Comparison of ENCODE assay signal across 2 cellular contexts in genomic region chr5:134070979-134071849, GRCh38.
TF ChIP-seq lines count a peak whose summit lies in the region.

No MANE protein-coding gene starts in this region.

TF ChIP-seq in GM12878, 131 proteins besides CTCF, POLR2A, EP300 and RAD21 (continued from another document and continues in another):
- TF ChIP-seq E2F8 (IDR thresholded peaks at IDR 0.05; ENCODE audit: low read depth, partially characterized antibody) (peak; percentile 4), JUND (IDR thresholded peaks at IDR 0.05; ENCODE audit: low read depth, low read length) (no peak), BACH1 (IDR thresholded peaks at IDR 0.05; ENCODE audit: borderline replicate concordance) (no peak; the same call in 1 of the 2 replicates), WRNIP1 (IDR thresholded peaks at IDR 0.05; ENCODE audit: borderline replicate concordance, low read depth, low read length) (no peak), PKNOX1 (IDR thresholded peaks at IDR 0.05) (no peak; the same call in 1 of the 2 replicates), SIN3A (IDR thresholded peaks at IDR 0.05; ENCODE audit: low read depth, low read length) (0 out of 2 replicates have a peak, but pooled peaks have one; percentile 41), RB1 (IDR thresholded peaks at IDR 0.05; ENCODE audit: borderline replicate concordance) (no peak), BCL3 (IDR thresholded peaks at IDR 0.05; ENCODE audit: borderline replicate concordance, insufficient read depth, low read depth, low read length, poor library complexity, severe bottlenecking) (no peak), HDGF (IDR thresholded peaks at IDR 0.05) (0 out of 2 replicates have a peak, but pooled peaks have one; percentile 15), CEBPZ (IDR thresholded peaks at IDR 0.05; ENCODE audit: low read depth, low read length) (no peak), SMAD5 (IDR thresholded peaks at IDR 0.05; ENCODE audit: low read depth) (no peak), YBX1 (IDR thresholded peaks at IDR 0.05) (no peak), BHLHE40 (IDR thresholded peaks at IDR 0.05; ENCODE audit: borderline replicate concordance in 1 of 2, low read depth in 2 of 2, low read length in 1 of 2) (peak; percentile 33 to 59; a peak in 2 of 4 replicates)

TF ChIP-seq in HepG2, 621 proteins besides CTCF, POLR2A, EP300 and RAD21 (continued from another document and continues in another):
- TF ChIP-seq ATF5 (CRISPR knock-in tag; IDR thresholded peaks at IDR 0.05; ENCODE audit: low read depth) (no peak), SOX5 (CRISPR knock-in tag; IDR thresholded peaks at IDR 0.05; ENCODE audit: borderline replicate concordance) (peak; percentile 76), FUBP1 (CRISPR knock-in tag; IDR thresholded peaks at IDR 0.05; ENCODE audit: borderline replicate concordance) (no peak), MZF1 (CRISPR knock-in tag; IDR thresholded peaks at IDR 0.05; ENCODE audit: borderline replicate concordance) (0 out of 2 replicates have a peak, but pooled peaks have one; percentile 51), PAF1 (CRISPR knock-in tag; IDR thresholded peaks at IDR 0.05) (no peak), ZXDC (CRISPR knock-in tag; IDR thresholded peaks at IDR 0.05) (0 out of 2 replicates have a peak, but pooled peaks have one; percentile 44), JUND (CRISPR knock-in tag; IDR thresholded peaks at IDR 0.05) (no peak), YEATS2 (CRISPR knock-in tag; IDR thresholded peaks at IDR 0.05; ENCODE audit: borderline replicate concordance) (peak; percentile 55; the same call in 1 of the 2 replicates), CHCHD3 (CRISPR knock-in tag; IDR thresholded peaks at IDR 0.05) (no peak), ZBTB43 (CRISPR knock-in tag; conservative IDR thresholded peaks at IDR 0.05) (peak; percentile 72; the same call in 1 of the 2 replicates), ZNF292 (CRISPR knock-in tag; IDR thresholded peaks at IDR 0.05; ENCODE audit: borderline replicate concordance, low read depth) (peak; percentile 44; the same call in 1 of the 2 replicates), MEIS1 (CRISPR knock-in tag; IDR thresholded peaks at IDR 0.05; ENCODE audit: borderline replicate concordance) (no peak), ZNF337 (CRISPR knock-in tag; IDR thresholded peaks at IDR 0.05; ENCODE audit: borderline replicate concordance, low read depth) (0 out of 2 replicates have a peak, but pooled peaks have one; percentile 38), ZNF282 (IDR thresholded peaks at IDR 0.05; ENCODE audit: partially characterized antibody) (no peak), KLF9 (CRISPR knock-in tag; IDR thresholded peaks at IDR 0.05; ENCODE audit: low read depth) (no peak), ZNF607 (CRISPR knock-in tag; IDR thresholded peaks at IDR 0.05; ENCODE audit: borderline replicate concordance) (peak; percentile 35; the same call in 1 of the 2 replicates), NR3C1 (CRISPR knock-in tag; IDR thresholded peaks at IDR 0.05) (no peak), ZNF672 (CRISPR knock-in tag; IDR thresholded peaks at IDR 0.05) (no peak; the same call in 1 of the 2 replicates), GMEB2 (CRISPR knock-in tag; IDR thresholded peaks at IDR 0.05; ENCODE audit: low read depth) (no peak), ZBTB2 (CRISPR knock-in tag; IDR thresholded peaks at IDR 0.05; ENCODE audit: low read depth) (no peak), BORCS8-MEF2B (CRISPR knock-in tag; IDR thresholded peaks at IDR 0.05) (peak; percentile 64; the same call in 1 of the 2 replicates), KAT8 (CRISPR knock-in tag; IDR thresholded peaks at IDR 0.05) (peak; percentile 59; the same call in 1 of the 2 replicates), ARNT (IDR thresholded peaks at IDR 0.05) (no peak), FOXK1 (CRISPR knock-in tag; IDR thresholded peaks at IDR 0.05; ENCODE audit: borderline replicate concordance, low read depth) (peak; percentile 50; the same call in 1 of the 2 replicates), POGK (CRISPR knock-in tag; conservative IDR thresholded peaks at IDR 0.05) (no peak; the same call in 1 of the 2 replicates), HIVEP1 (CRISPR knock-in tag; IDR thresholded peaks at IDR 0.05) (peak; percentile 97), ZNF543 (CRISPR knock-in tag; IDR thresholded peaks at IDR 0.05) (no peak), ZNF264 (CRISPR knock-in tag; IDR thresholded peaks at IDR 0.05) (no peak), TEF (CRISPR knock-in tag; IDR thresholded peaks at IDR 0.05) (no peak), NFKB2 (CRISPR knock-in tag; IDR thresholded peaks at IDR 0.05; ENCODE audit: borderline replicate concordance) (peak; percentile 87; the same call in 1 of the 2 replicates), ZNF839 (CRISPR knock-in tag; IDR thresholded peaks at IDR 0.05; ENCODE audit: borderline replicate concordance) (no peak), ZNF460 (CRISPR knock-in tag; IDR thresholded peaks at IDR 0.05; ENCODE audit: borderline replicate concordance) (peak; percentile 36; the same call in 1 of the 2 replicates), ZNF232 (CRISPR knock-in tag; IDR thresholded peaks at IDR 0.05; ENCODE audit: borderline replicate concordance) (no peak), ZNF280D (CRISPR knock-in tag; IDR thresholded peaks at IDR 0.05) (peak; percentile 70; the same call in 1 of the 2 replicates), PLSCR1 (CRISPR knock-in tag; IDR thresholded peaks at IDR 0.05; ENCODE audit: borderline replicate concordance) (no peak), ZSCAN20 (CRISPR knock-in tag; IDR thresholded peaks at IDR 0.05; ENCODE audit: borderline replicate concordance) (no peak), DPF2 (CRISPR knock-in tag; IDR thresholded peaks at IDR 0.05; ENCODE audit: borderline replicate concordance, low read depth) (0 out of 2 replicates have a peak, but pooled peaks have one; percentile 50)
